Comparison of ENCODE assay signal across 8 cellular contexts in the genomic region with DNA sequence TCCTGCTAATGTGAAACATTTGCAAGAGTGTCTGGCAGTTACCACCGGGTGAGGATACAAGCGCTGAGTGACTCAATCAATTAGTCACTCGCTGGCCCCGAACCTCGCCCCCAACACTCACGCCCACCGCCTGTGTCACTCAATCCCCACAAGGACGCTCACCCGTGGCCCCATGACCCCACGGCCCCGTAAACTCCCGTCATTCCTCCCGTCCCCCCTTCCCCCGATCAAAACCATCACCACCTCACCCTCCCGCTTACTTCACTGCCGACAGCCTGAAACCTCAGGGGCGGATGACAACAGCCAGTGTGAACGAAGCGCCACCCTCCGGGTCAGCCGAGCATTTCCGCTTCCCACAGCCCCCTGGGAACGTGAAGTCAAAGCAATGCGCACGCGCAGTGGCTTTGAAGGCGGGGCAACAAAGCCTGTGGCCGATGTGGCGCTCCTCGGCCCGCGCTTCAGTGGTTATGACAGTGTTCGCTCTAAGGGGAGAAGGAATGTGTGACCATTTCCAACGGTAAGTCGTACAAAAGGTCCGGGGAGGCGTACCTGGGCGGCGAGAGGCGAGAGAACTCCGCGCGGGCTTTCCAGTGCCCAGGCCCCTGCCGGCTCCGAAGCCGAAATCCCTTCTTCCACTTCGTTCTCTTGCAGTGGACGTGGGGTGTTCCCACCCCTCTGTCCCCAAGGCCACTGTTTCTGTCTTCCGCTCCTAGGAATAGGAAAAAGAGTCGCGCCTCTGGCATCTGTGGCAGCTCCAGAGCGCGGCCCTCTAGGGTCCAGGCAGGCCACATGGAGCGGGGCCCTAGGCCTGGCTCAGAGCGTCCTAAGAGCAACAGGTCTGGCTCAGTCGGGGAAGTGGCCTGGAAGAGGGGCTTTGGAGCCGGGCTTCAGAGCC. TPM values are rescaled to one million over a fixed set of nuclear protein-coding genes. Genes with fewer than 3 reads are reported as not detected.
DNase-seq lines count a peak whose midpoint lies in the region; ATAC-seq and TF ChIP-seq lines count a peak whose summit lies in the region.

A gene (minus strand): TSS at position 311 of the 895 bp plus-strand sequence. CDS start 3,334 bp downstream, outside the sequence.

- peak within 1 kb of the TSS; percentile 79 for H3K4me3 ChIP-seq in lower lobe of right lung

- peaks cover 8% of the 10 kb centered on the region for H3K4me1 ChIP-seq in lower lobe of right lung

- H3K4me1 Mint-ChIP-seq in CD4-positive, alpha-beta T cell (ENCODE audit: low read depth), result peaks cover 28% of the 10 kb centered on the region

- intact Hi-C loops in CD4-positive, alpha-beta T cell (cut with DNase I, micrococcal nuclease), result loop anchor here (1.0 to 2.0 kb wide), 2 partner anchors 30 to 99 kb away; no protein-coding TSS in a partner anchor
- intact Hi-C loops in lower lobe of right lung (cut with DNase I), result no loop called here

- H3K4me3 Mint-ChIP-seq in CD4-positive, alpha-beta T cell, result peak within 1 kb of the TSS; percentile 93

- peaks cover 30% of the 10 kb centered on the region for H3K36me3 Mint-ChIP-seq in CD4-positive, alpha-beta T cell (ENCODE audit: low read depth)

- peak; percentile 92 for ATAC-seq in CD4-positive, alpha-beta T cell (ENCODE audit: poor library complexity)
- ATAC-seq in GM19395 (IDR thresholded peaks at IDR 0.05; ENCODE audit: unreplicated experiment) (peak; percentile 92), HG03558 (IDR thresholded peaks at IDR 0.05; ENCODE audit: extremely low read depth, unreplicated experiment) (peak; percentile 63), lower lobe of right lung (peak; percentile 98)

- DNase-seq in CD4-positive, alpha-beta T cell, result peak; percentile 85 to 93 (median 89)
- DNase-seq in NCI-H748 treated with DMSO at 0.1 percent for 48 hours (lab: John Stamatoyannopoulos, UW) (peak; percentile 72), ecto neural progenitor cell (ENCODE audit: low spot score) (peak; percentile 92), lower lobe of right lung (peak; percentile 94)
- peak; percentile 91 to 94 for DNase-seq in activated CD4-positive, alpha-beta T cell treated with anti-CD3 and anti-CD28 coated beads, Interleukin-2, amount 50 U/mL, for 48 hours
- DNase-seq in stimulated activated CD4-positive, alpha-beta T cell treated with anti-CD3 and anti-CD28 coated beads, TNF-alpha, amount 100 ng/mL, for 1 hour (ENCODE audit: low read depth in 3 of 3, low spot score in 1 of 3), result peak; percentile 82 to 85 (median 83)

- no peaks in the 10 kb centered on the region for H3K9me3 ChIP-seq in CD4-positive, alpha-beta T cell (ENCODE audit: control insufficient read depth, low read length)
- H3K9me3 ChIP-seq in lower lobe of right lung, result no peaks in the 10 kb centered on the region

- no peaks in the 10 kb centered on the region for H3K27me3 Mint-ChIP-seq in CD4-positive, alpha-beta T cell

- H3K9me3 Mint-ChIP-seq in CD4-positive, alpha-beta T cell, result no peaks in the 10 kb centered on the region

- peak; percentile 22 for TF ChIP-seq CTCF in CD4-positive, alpha-beta T cell (IDR thresholded peaks at IDR 0.05)
- peak; percentile 40 for TF ChIP-seq CTCF in lower lobe of right lung (IDR thresholded peaks at IDR 0.05)

- H3K27me3 ChIP-seq in CD4-positive, alpha-beta T cell (ENCODE audit: control insufficient read depth, insufficient read depth, low read length), result no peaks in the 10 kb centered on the region
- no peaks in the 10 kb centered on the region for H3K27me3 ChIP-seq in lower lobe of right lung (ENCODE audit: low read depth)

- peak within 1 kb of the TSS; percentile 93 for H3K27ac Mint-ChIP-seq in CD4-positive, alpha-beta T cell

- CTCF ChIA-PET in CD4-positive, alpha-beta T cell (lab: Charles Lee), result interaction anchor here (0.7 kb wide), 1 partner anchor 96 kb away, joined by 3 read pairs; no protein-coding TSS in a partner anchor

- H3K27ac ChIP-seq in CD4-positive, alpha-beta T cell (ENCODE audit: low read depth, low read length), result peak within 1 kb of the TSS; percentile 72
- peak within 1 kb of the TSS; percentile 82 for H3K27ac ChIP-seq in lower lobe of right lung

- H3K36me3 ChIP-seq in lower lobe of right lung, result no peaks in the 10 kb centered on the region

- POLR2A ChIA-PET in CD4-positive, alpha-beta T cell (lab: Charles Lee), result no interaction called here

RNA-seq across cellular contexts. Expression of the gene that starts here (rescaled TPM):
- total RNA-seq in CD4-positive, alpha-beta T cell, result 1 to 10 TPM; 1.2 to 1.9 TPM
- total RNA-seq in lower lobe of right lung, result 5.6 TPM

Comparison
In these comparisons a context has a peak if more than half of its experiments do, and no peak if none do; other contexts are left out.
1. Peak in every context shown above with its lines: DNase-seq, ATAC-seq, H3K4me3 ChIP-seq and H3K27ac ChIP-seq.